In the genomic region with DNA sequence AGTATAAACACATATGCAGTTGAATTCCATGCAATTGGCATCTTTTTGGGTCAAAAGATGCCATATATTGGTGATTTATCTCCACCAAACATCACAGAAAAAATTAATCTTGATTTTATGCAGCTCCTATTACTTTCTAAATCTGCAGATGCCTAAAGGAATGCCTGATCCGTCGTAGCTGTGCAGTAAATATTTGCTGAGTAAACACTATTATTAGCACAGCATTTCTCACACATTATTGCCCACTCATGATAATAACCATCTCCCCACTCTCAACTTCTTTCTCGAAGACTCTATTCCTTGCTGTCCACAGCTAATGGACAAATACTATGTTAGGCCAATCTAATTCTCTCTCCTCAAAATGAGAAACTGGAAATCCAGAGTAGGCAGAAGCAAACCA, we compare ENCODE assay signal across 7 cellular contexts.
"Had no signal": no experiment of that assay in that cellular context is flagged by ENCODE, and none has a peak within 500 bp of the region (broad histone marks: within the 10 kb centered on the region; RNA-seq: fewer than 3 reads in every experiment).

No MANE protein-coding gene starts in this region.

- H2AFZ ChIP-seq: GM23248 had no signal

- H3K27ac ChIP-seq: GM23248 had no signal

- FAIRE-seq: H54, HTR-8/SVneo had no signal

- H3K4me3 ChIP-seq: GM23248 had no signal

- H3K9ac ChIP-seq: GM23248 had no signal

- DNase-seq: GM23248, GOT3, H9, HCEC 1CT, KBM-7 had no signal
